Comparison of ENCODE assay signal across 18 cellular contexts in genomic region chr21:36807421-36808004, GRCh38.
"Had no signal": no experiment of that assay in that cellular context is flagged by ENCODE, and none has a peak within 500 bp of the region (broad histone marks: within the 10 kb centered on the region; RNA-seq: fewer than 3 reads in every experiment).

No MANE protein-coding gene starts in this region.

- H3K4me2 ChIP-seq: smooth muscle cell had no signal

- ATAC-seq: activated T-cell treated with anti-CD3 and anti-CD28 coated beads, Interleukin-2, amount 50 U/mL, for 72 hours; lower lobe of right lung; right lobe of liver; stimulated activated memory B cell treated with anti-CD40 and anti-IgM and Interleukin-4, amounts not matched to agents 10 μg/mL and 1 μg/mL and 100 μg/mL, for 72 hours had no signal

- H3K27me3 ChIP-seq: breast epithelium, esophagus muscularis mucosa, right lobe of liver, upper lobe of left lung had no signal

- H3K4me1 ChIP-seq: breast epithelium, esophagus muscularis mucosa, lower lobe of right lung, right lobe of liver, upper lobe of left lung had no signal

- H3K36me3 ChIP-seq: breast epithelium, lower lobe of right lung, right lobe of liver, thoracic aorta, upper lobe of left lung had no signal

- DNase-seq: activated CD4-positive, alpha-beta T cell treated with anti-CD3 and anti-CD28 coated beads, Interleukin-2, amount 50 U/mL, for 4 hours; activated effector memory CD4-positive, alpha-beta T cell treated with anti-CD3 and anti-CD28 coated beads, Interleukin-2, amount 50 U/mL, for 16 hours; activated naive CD4-positive, alpha-beta T cell treated with anti-CD3 and anti-CD28 coated beads, Interleukin-2, amount 50 U/mL, for 16 hours; activated T-cell treated with anti-CD3 and anti-CD28 coated beads, Interleukin-2, amount 50 U/mL, for 72 hours; cerebellar nuclear complex; effector CD8-positive, alpha-beta T cell; hypothalamus; lower lobe of right lung; right lobe of liver; stimulated activated CD4-positive, alpha-beta T cell treated with anti-CD3 and anti-CD28 coated beads, Interleukin-4, amount 100 ng/mL, for 24 hours; upper lobe of left lung had no signal

- FAIRE-seq: astrocyte, keratinocyte had no signal

- H3K9me3 ChIP-seq: breast epithelium, esophagus muscularis mucosa, lower lobe of right lung, right lobe of liver, thoracic aorta, upper lobe of left lung had no signal

- H3K27ac ChIP-seq: breast epithelium, esophagus muscularis mucosa, lower lobe of right lung, right lobe of liver, thoracic aorta, upper lobe of left lung had no signal

- H3K4me3 ChIP-seq: breast epithelium, esophagus muscularis mucosa, lower lobe of right lung, right lobe of liver, smooth muscle cell, thoracic aorta, upper lobe of left lung had no signal
